ENCODE assay signal across 1 cellular context in the genomic region with DNA sequence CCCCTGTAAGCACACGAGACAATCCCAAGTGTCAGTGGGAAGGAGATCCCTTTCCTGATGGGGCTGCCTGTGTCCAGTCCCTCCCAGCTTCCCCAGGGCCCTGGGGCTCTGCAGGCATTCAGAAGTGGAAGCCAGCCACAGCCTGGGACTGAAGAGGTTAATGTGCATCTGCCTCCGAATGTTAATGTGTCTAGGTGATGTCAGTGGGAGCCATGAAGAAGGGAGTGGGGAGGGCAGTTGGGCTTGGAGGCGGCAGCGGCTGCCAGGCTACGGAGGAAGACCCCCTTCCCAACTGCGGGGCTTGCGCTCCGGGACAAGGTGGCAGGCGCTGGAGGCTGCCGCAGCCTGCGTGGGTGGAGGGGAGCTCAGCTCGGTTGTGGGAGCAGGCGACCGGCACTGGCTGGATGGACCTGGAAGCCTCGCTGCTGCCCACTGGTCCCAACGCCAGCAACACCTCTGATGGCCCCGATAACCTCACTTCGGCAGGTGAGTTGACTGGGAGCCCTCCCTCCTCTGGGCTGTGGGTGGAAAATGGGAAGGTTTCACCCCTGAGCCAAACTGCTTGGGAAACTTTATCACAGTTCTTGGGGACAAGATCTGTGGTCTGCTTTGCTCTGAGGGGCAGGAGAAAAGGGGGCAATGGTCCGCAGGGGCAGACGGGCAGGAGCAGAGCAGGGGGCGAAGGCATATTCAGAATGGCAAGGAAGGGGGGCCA.
TF ChIP-seq lines count a peak whose summit lies in the region.

A gene with protein sequence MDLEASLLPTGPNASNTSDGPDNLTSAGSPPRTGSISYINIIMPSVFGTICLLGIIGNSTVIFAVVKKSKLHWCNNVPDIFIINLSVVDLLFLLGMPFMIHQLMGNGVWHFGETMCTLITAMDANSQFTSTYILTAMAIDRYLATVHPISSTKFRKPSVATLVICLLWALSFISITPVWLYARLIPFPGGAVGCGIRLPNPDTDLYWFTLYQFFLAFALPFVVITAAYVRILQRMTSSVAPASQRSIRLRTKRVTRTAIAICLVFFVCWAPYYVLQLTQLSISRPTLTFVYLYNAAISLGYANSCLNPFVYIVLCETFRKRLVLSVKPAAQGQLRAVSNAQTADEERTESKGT (plus strand): TSS at position 236 of the 715 bp plus-strand sequence. CDS start 169 bp downstream, at position 405.

TF ChIP-seq in GM23338, 12 proteins besides CTCF, POLR2A, EP300 and RAD21 (continued from another document):
- TF ChIP-seq, protein P1, sequence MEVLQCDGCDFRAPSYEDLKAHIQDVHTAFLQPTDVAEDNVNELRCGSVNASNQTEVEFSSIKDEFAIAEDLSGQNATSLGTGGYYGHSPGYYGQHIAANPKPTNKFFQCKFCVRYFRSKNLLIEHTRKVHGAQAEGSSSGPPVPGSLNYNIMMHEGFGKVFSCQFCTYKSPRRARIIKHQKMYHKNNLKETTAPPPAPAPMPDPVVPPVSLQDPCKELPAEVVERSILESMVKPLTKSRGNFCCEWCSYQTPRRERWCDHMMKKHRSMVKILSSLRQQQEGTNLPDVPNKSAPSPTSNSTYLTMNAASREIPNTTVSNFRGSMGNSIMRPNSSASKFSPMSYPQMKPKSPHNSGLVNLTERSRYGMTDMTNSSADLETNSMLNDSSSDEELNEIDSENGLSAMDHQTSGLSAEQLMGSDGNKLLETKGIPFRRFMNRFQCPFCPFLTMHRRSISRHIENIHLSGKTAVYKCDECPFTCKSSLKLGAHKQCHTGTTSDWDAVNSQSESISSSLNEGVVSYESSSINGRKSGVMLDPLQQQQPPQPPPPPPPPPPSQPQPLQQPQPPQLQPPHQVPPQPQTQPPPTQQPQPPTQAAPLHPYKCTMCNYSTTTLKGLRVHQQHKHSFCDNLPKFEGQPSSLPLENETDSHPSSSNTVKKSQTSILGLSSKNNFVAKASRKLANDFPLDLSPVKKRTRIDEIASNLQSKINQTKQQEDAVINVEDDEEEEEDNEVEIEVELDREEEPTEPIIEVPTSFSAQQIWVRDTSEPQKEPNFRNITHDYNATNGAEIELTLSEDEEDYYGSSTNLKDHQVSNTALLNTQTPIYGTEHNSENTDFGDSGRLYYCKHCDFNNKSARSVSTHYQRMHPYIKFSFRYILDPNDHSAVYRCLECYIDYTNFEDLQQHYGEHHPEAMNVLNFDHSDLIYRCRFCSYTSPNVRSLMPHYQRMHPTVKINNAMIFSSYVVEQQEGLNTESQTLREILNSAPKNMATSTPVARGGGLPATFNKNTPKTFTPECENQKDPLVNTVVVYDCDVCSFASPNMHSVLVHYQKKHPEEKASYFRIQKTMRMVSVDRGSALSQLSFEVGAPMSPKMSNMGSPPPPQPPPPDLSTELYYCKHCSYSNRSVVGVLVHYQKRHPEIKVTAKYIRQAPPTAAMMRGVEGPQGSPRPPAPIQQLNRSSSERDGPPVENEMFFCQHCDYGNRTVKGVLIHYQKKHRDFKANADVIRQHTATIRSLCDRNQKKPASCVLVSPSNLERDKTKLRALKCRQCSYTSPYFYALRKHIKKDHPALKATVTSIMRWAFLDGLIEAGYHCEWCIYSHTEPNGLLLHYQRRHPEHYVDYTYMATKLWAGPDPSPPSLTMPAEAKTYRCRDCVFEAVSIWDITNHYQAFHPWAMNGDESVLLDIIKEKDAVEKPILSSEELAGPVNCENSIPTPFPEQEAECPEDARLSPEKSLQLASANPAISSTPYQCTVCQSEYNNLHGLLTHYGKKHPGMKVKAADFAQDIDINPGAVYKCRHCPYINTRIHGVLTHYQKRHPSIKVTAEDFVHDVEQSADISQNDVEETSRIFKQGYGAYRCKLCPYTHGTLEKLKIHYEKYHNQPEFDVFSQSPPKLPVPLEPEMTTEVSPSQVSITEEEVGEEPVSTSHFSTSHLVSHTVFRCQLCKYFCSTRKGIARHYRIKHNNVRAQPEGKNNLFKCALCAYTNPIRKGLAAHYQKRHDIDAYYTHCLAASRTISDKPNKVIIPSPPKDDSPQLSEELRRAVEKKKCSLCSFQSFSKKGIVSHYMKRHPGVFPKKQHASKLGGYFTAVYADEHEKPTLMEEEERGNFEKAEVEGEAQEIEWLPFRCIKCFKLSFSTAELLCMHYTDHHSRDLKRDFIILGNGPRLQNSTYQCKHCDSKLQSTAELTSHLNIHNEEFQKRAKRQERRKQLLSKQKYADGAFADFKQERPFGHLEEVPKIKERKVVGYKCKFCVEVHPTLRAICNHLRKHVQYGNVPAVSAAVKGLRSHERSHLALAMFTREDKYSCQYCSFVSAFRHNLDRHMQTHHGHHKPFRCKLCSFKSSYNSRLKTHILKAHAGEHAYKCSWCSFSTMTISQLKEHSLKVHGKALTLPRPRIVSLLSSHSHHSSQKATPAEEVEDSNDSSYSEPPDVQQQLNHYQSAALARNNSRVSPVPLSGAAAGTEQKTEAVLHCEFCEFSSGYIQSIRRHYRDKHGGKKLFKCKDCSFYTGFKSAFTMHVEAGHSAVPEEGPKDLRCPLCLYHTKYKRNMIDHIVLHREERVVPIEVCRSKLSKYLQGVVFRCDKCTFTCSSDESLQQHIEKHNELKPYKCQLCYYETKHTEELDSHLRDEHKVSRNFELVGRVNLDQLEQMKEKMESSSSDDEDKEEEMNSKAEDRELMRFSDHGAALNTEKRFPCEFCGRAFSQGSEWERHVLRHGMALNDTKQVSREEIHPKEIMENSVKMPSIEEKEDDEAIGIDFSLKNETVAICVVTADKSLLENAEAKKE (CRISPR knock-in tag; IDR thresholded peaks at IDR 0.05): no peak
- no peak for TF ChIP-seq EZH2phosphoT487 (IDR thresholded peaks at IDR 0.05; ENCODE audit: unreplicated experiment)
- no peak for TF ChIP-seq STAT1 (IDR thresholded peaks at IDR 0.05; ENCODE audit: unreplicated experiment)
- no peak for TF ChIP-seq EZH2 (IDR thresholded peaks at IDR 0.05; ENCODE audit: low read depth, unreplicated experiment)
- TF ChIP-seq JUNB (IDR thresholded peaks at IDR 0.05; ENCODE audit: unreplicated experiment): no peak
- TF ChIP-seq POLR2AphosphoS5 (IDR thresholded peaks at IDR 0.05; ENCODE audit: low read depth): no peak
- no peak for TF ChIP-seq ZNF331 (CRISPR knock-in tag; IDR thresholded peaks at IDR 0.05; ENCODE audit: low read depth)
